ENCODE assay signal across 28 cellular contexts in the genomic region with DNA sequence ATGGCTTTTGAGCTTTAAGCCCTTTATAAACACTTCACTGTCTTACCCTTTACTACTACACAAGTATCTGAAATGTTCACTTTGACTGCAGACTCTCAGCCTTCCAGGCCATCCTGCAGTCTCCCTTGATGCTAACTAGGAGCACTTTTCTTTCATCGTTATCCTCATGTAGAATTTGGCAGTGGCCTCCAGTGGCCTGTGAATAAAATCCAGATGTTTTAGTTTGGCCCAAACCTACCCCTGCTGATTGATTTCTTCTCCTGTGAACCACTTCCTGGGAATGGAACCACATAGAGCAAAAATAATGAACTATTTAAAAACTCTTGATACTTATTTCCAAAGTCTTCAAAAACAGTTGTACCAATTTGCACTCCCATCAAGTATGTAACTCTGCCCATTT.
DNase-seq lines count a peak whose midpoint lies in the region; ATAC-seq and TF ChIP-seq lines count a peak whose summit lies in the region.
"Had no signal": no experiment of that assay in that cellular context is flagged by ENCODE, and none has a peak within 500 bp of the region (broad histone marks: within the 10 kb centered on the region; RNA-seq: fewer than 3 reads in every experiment).

No MANE protein-coding gene starts in this region.

- no peak overlapping the region for H3K9ac ChIP-seq in BLaER1 treated with 17β-estradiol and CSF1 and Interleukin-3, amounts not matched to agents 10 nM and 100 nM

- peak overlapping the region in 2 of 11 experiments; percentile 42 to 55; a peak in 3 of 22 replicates for H3K27ac ChIP-seq in BLaER1 treated with 17β-estradiol and CSF1 and Interleukin-3, amounts not matched to agents 10 nM and 100 nM
- H3K27ac ChIP-seq in ascending aorta = peak overlapping the region; percentile 37 to 39
- peak overlapping the region in 5 of 10 donors; percentile 6 to 51 (median 28) for H3K27ac ChIP-seq in heart right ventricle
- H3K27ac ChIP-seq in testis = no peak overlapping the region
- H3K27ac ChIP-seq: epithelial cell of prostate, neutrophil, PC-9, SJCRH30, upper lobe of right lung had no signal

- H3K36me3 ChIP-seq in BLaER1 treated with 17β-estradiol and CSF1 and Interleukin-3, amounts not matched to agents 10 nM and 100 nM = no peaks in the 10 kb centered on the region
- H3K36me3 ChIP-seq in ascending aorta (no peaks in the 10 kb centered on the region), heart right ventricle (no peaks in the 10 kb centered on the region), testis (ENCODE audit: low read depth, missing control alignments) (no peaks in the 10 kb centered on the region)
- H3K36me3 ChIP-seq: neutrophil, prostate gland, SJCRH30, upper lobe of right lung had no signal

- peaks cover 7 to 37% (median 22%) of the 10 kb centered on the region in 10 experiments; a peak in 19 of 20 replicates for H3K4me1 ChIP-seq in BLaER1 treated with 17β-estradiol and CSF1 and Interleukin-3, amounts not matched to agents 10 nM and 100 nM
- H3K4me1 ChIP-seq in ascending aorta = peaks cover 0 to 26% of the 10 kb centered on the region in 2 donors
- H3K4me1 ChIP-seq in heart right ventricle = peaks cover 6 to 59% (median 30%) of the 10 kb centered on the region in 9 donors
- H3K4me1 ChIP-seq in testis = peaks cover 15% of the 10 kb centered on the region
- H3K4me1 ChIP-seq: prostate gland, SJCRH30 had no signal

- H4K20me1 ChIP-seq in BLaER1 treated with 17β-estradiol and CSF1 and Interleukin-3, amounts not matched to agents 10 nM and 100 nM = no peaks in the 10 kb centered on the region

- H3K27me3 ChIP-seq in BLaER1 treated with 17β-estradiol and CSF1 and Interleukin-3, amounts not matched to agents 10 nM and 100 nM = no peaks in the 10 kb centered on the region
- H3K27me3 ChIP-seq in ascending aorta (no peaks in the 10 kb centered on the region), heart right ventricle (no peaks in the 10 kb centered on the region), testis (no peaks in the 10 kb centered on the region)
- H3K27me3 ChIP-seq: neutrophil, SJCRH30, upper lobe of right lung had no signal

- intact Hi-C loops in ascending aorta (cut with DNase I) (no loop called here), heart right ventricle (cut with DNase I) (no loop called here), testis (cut with DNase I; ENCODE audit: low total_unique reads) (no loop called here)

- H3K9me3 ChIP-seq in BLaER1 treated with 17β-estradiol and CSF1 and Interleukin-3, amounts not matched to agents 10 nM and 100 nM (replicated peaks in 1 of 11) = no peaks in the 10 kb centered on the region
- no peaks in the 10 kb centered on the region for H3K9me3 ChIP-seq in ascending aorta
- no peaks in the 10 kb centered on the region for H3K9me3 ChIP-seq in heart right ventricle
- H3K9me3 ChIP-seq in testis = no peaks in the 10 kb centered on the region
- H3K9me3 ChIP-seq: neutrophil, prostate gland, SJCRH30, upper lobe of right lung had no signal

- TF ChIP-seq CTCF in ascending aorta (IDR thresholded peaks at IDR 0.05) (no peak), heart right ventricle (IDR thresholded peaks at IDR 0.05) (no peak), testis (IDR thresholded peaks at IDR 0.05) (no peak)

- ATAC-seq in heart right ventricle (peak in 7 of 8 donors; percentile 13 to 61 (median 53)), HG03520 (IDR thresholded peaks at IDR 0.05; ENCODE audit: unreplicated experiment) (no peak)
- ATAC-seq: activated CD8-positive, alpha-beta T cell treated with anti-CD3 and anti-CD28 coated beads, Interleukin-2, amount 10 ng/mL, durations not matched to agents 7 days and 5 days; GM23338; K562; upper lobe of right lung had no signal

- 19 to 36% methylated on average over 1 of the region's 1 CpG for WGBS in heart right ventricle, 2 donors
- WGBS in testis, 2 donors = 57 to 58% methylated on average over 1 of the region's 1 CpG

- TF ChIP-seq POLR2A in testis (IDR thresholded peaks at IDR 0.05) = no peak

- no peak for DNase-seq in ascending aorta (ENCODE audit: low spot score in 2 of 2)
- peak in 1 of 2 donors; percentile 21 for DNase-seq in heart right ventricle
- DNase-seq in testis = peak; percentile 25
- DNase-seq in HuH-7 (ENCODE audit: low spot score) = no peak
- no peak for DNase-seq in NCI-H1105 (lab: John Stamatoyannopoulos, UW)
- DNase-seq: ACHN; activated CD4-positive, CD25-positive, alpha-beta regulatory T cell treated with anti-CD3 and anti-CD28 coated beads, Interleukin-2, amount 50 U/mL, for 72 hours; activated CD8-positive, alpha-beta T cell treated with anti-CD3 and anti-CD28 coated beads, Interleukin-2, amount 10 ng/mL, durations not matched to agents 7 days and 5 days; activated effector memory CD4-positive, alpha-beta T cell treated with Interleukin-2 at 50 U/mL for 16 hours; activated naive CD8-positive, alpha-beta T cell treated with anti-CD3 and anti-CD28 coated beads, Interleukin-2, amount 10 ng/mL, durations not matched to agents 7 days and 5 days; activated T-cell treated with anti-CD3 and anti-CD28 coated beads for 4 hours; DMS 273 treated with DMSO at 0.1 percent for 48 hours; effector CD4-positive, alpha-beta T cell; kidney glomerular epithelial cell; NCI-H2081 treated with DMSO at 0.1 percent for 48 hours; NCI-H510A; NK-92 treated with Interleukin-12 subunit alpha and Interleukin-12 subunit beta, amount 100 ng/mL, for 24 hours; PC-9; SJCRH30; T-helper 1 cell; upper lobe of right lung had no signal

- H3K4me3 ChIP-seq in BLaER1 treated with 17β-estradiol and CSF1 and Interleukin-3, amounts not matched to agents 10 nM and 100 nM = no peak overlapping the region
- no peak overlapping the region for H3K4me3 ChIP-seq in ascending aorta
- H3K4me3 ChIP-seq in heart right ventricle = no peak overlapping the region
- no peak overlapping the region for H3K4me3 ChIP-seq in testis
- H3K4me3 ChIP-seq: GM23338, K562, PC-9, prostate gland, SJCRH30, upper lobe of right lung had no signal

- H3K4me2 ChIP-seq in BLaER1 treated with 17β-estradiol and CSF1 and Interleukin-3, amounts not matched to agents 10 nM and 100 nM = peak overlapping the region in 6 of 11 experiments; percentile 6 to 69 (median 36); a peak in 10 of 22 replicates
- H3K4me2 ChIP-seq: GM23338, PC-9 had no signal

Comparison
In these comparisons a context has a peak if more than half of its experiments do, and no peak if none do; other contexts are left out.
1. H3K27ac ChIP-seq: peak in ascending aorta (2 of 2); none in testis (0 of 2).